8 cellular contexts compared by ENCODE assay signal in the genomic region with DNA sequence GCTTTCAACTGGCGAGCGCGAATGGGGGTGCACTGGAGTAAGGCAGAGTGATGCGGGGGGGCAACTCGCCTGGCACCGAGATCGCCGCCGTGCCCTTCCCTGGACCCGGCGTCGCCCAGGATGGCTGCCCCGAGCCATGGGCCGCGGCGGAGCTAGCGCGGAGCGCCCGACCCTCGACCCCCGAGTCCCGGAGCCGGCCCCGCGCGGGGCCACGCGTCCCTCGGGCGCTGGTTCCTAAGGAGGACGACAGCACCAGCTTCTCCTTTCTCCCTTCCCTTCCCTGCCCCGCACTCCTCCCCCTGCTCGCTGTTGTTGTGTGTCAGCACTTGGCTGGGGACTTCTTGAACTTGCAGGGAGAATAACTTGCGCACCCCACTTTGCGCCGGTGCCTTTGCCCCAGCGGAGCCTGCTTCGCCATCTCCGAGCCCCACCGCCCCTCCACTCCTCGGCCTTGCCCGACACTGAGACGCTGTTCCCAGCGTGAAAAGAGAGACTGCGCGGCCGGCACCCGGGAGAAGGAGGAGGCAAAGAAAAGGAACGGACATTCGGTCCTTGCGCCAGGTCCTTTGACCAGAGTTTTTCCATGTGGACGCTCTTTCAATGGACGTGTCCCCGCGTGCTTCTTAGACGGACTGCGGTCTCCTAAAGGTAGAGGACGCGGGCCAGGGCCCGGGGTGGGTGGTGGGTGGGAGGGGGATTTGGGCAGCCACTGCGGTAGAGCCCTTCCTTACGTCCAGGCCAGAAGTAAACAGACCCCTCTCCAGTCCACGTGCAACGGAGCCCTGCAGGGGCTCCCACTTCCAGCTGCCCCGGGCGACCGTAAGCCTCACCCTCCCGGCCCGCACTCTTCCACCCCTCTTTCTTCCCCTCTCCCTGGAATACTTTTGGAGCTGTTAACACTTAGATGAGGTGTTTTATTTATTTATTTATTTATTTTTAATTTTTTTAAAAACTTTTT. TPM values are rescaled to one million over a fixed set of nuclear protein-coding genes. Genes with fewer than 3 reads are reported as not detected.
DNase-seq lines count a peak whose midpoint lies in the region; ATAC-seq, FAIRE-seq and TF ChIP-seq lines count a peak whose summit lies in the region.

No MANE protein-coding gene starts in this region.

- POLR2A ChIA-PET in CD8-positive, alpha-beta memory T cell (lab: Charles Lee) = no interaction called here

- TF ChIP-seq POLR2A in breast epithelium (IDR thresholded peaks at IDR 0.05) (no peak), GM12891 (IDR thresholded peaks at IDR 0.05; ENCODE audit: low read depth, low read length) (no peak)

- H3K9me3 ChIP-seq in breast epithelium (no peaks in the 10 kb centered on the region), subcutaneous abdominal adipose tissue (ENCODE audit: control insufficient read depth in 5 of 5, low read length in 5 of 5) (no peaks in the 10 kb centered on the region)
- no peaks in the 10 kb centered on the region for H3K9me3 ChIP-seq in CD8-positive, alpha-beta memory T cell (ENCODE audit: low read length)

- FAIRE-seq in GM12891 (lab: Jason Lieb, UNC) = no peak

- H3K4me3 Mint-ChIP-seq in CD14-positive monocyte = peak overlapping the region; percentile 73 to 84
- peak overlapping the region in 2 of 7 donors; percentile 6 to 35 for H3K4me3 Mint-ChIP-seq in CD8-positive, alpha-beta memory T cell

- H3K27me3 ChIP-seq in breast epithelium (peaks cover 0 to 18% of the 10 kb centered on the region in 2 donors), kidney epithelial cell (ENCODE audit: control insufficient read depth, insufficient read depth, low read length) (no peaks in the 10 kb centered on the region), subcutaneous abdominal adipose tissue (ENCODE audit: control insufficient read depth in 5 of 5, insufficient read depth in 4 of 5, low read length in 5 of 5) (peaks cover 0 to 5% (median 0%) of the 10 kb centered on the region in 5 donors)
- H3K27me3 ChIP-seq in CD8-positive, alpha-beta memory T cell (ENCODE audit: insufficient read depth, low read length, poor library complexity, severe bottlenecking) = no peaks in the 10 kb centered on the region

- intact Hi-C loops in CD14-positive monocyte (cut with micrococcal nuclease) = loop anchor here in 1 of 2 donors (5.0 to 10.0 kb wide), 2 partner anchors 324 to 516 kb away; no protein-coding TSS in a partner anchor
- intact Hi-C loops in breast epithelium (cut with DNase I; ENCODE audit: low total_unique reads) = no loop called here

- ATAC-seq in HG02943 (IDR thresholded peaks at IDR 0.05; ENCODE audit: low read depth, unreplicated experiment) = peak; percentile 5

- H3K27ac Mint-ChIP-seq in CD14-positive monocyte = no peak overlapping the region
- H3K27ac Mint-ChIP-seq in CD8-positive, alpha-beta memory T cell = no peak overlapping the region

- peaks cover 4 to 7% of the 10 kb centered on the region in 2 donors for H3K36me3 Mint-ChIP-seq in CD14-positive monocyte
- H3K36me3 Mint-ChIP-seq in CD8-positive, alpha-beta memory T cell = no peaks in the 10 kb centered on the region

- no peaks in the 10 kb centered on the region for H3K4me1 ChIP-seq in breast epithelium
- H3K4me1 ChIP-seq in subcutaneous abdominal adipose tissue (ENCODE audit: control insufficient read depth in 5 of 5, insufficient read depth in 5 of 5, low read length in 5 of 5) = peaks cover 0 to 41% (median 31%) of the 10 kb centered on the region in 5 donors
- no peaks in the 10 kb centered on the region for H3K4me1 ChIP-seq in CD8-positive, alpha-beta memory T cell (ENCODE audit: insufficient read depth, low read length)

- no peak for TF ChIP-seq CTCF in CD14-positive monocyte (IDR thresholded peaks at IDR 0.05)
- no peak for TF ChIP-seq CTCF in breast epithelium (IDR thresholded peaks at IDR 0.05)
- no peak for TF ChIP-seq CTCF in kidney epithelial cell (IDR thresholded peaks at IDR 0.05; ENCODE audit: insufficient read depth, low read length, poor library complexity, severe bottlenecking)

- CTCF ChIA-PET in CD8-positive, alpha-beta memory T cell (lab: Charles Lee) = no interaction called here

- no peaks in the 10 kb centered on the region for H3K36me3 ChIP-seq in breast epithelium
- H3K36me3 ChIP-seq in kidney epithelial cell (ENCODE audit: control insufficient read depth, insufficient read depth, low read length) = no peaks in the 10 kb centered on the region
- H3K36me3 ChIP-seq in subcutaneous abdominal adipose tissue (ENCODE audit: control insufficient read depth in 5 of 5, insufficient read depth in 5 of 5, low read length in 5 of 5) = peaks cover 0 to 7% (median 0%) of the 10 kb centered on the region in 5 donors
- no peaks in the 10 kb centered on the region for H3K36me3 ChIP-seq in CD8-positive, alpha-beta memory T cell (ENCODE audit: insufficient read depth, low read length)

- peaks cover 0 to 12% (median 2%) of the 10 kb centered on the region in 7 donors for H3K9me3 Mint-ChIP-seq in CD14-positive monocyte
- peaks cover 0 to 15% (median 3%) of the 10 kb centered on the region in 5 donors for H3K9me3 Mint-ChIP-seq in CD8-positive, alpha-beta memory T cell

- peaks cover 62 to 82% (median 64%) of the 10 kb centered on the region in 3 donors for H3K27me3 Mint-ChIP-seq in CD14-positive monocyte (ENCODE audit: low read depth in 3 of 3)
- H3K27me3 Mint-ChIP-seq in CD8-positive, alpha-beta memory T cell = peaks cover 24 to 54% of the 10 kb centered on the region in 2 donors

- H3K9ac ChIP-seq in subcutaneous abdominal adipose tissue (ENCODE audit: low read length in 5 of 5) = peak overlapping the region in 4 of 5 donors; percentile 57 to 74 (median 67)

- H3K4me3 ChIP-seq in breast epithelium (peak overlapping the region; percentile 60 to 77 (median 76)), kidney epithelial cell (ENCODE audit: low read depth, low read length) (peak overlapping the region; percentile 94), subcutaneous abdominal adipose tissue (ENCODE audit: low read depth in 1 of 5, low read length in 5 of 5) (peak overlapping the region; percentile 74 to 96 (median 80))
- H3K4me3 ChIP-seq in CD8-positive, alpha-beta memory T cell (ENCODE audit: low read length) = no peak overlapping the region

- DNase-seq in CD14-positive monocyte (ENCODE audit: low spot score) (no peak), breast epithelium (ENCODE audit: low spot score in 2 of 2) (no peak), kidney epithelial cell (ENCODE audit: low read depth) (no peak), GM12891 (ENCODE audit: insufficient read length, low spot score) (no peak), NCI-H1417 (lab: John Stamatoyannopoulos, UW) (no peak)
- DNase-seq in CD8-positive, alpha-beta memory T cell = no peak

- H3K27ac ChIP-seq in breast epithelium = peak overlapping the region in 1 of 2 donors; percentile 53
- H3K27ac ChIP-seq in subcutaneous abdominal adipose tissue (ENCODE audit: low read depth, low read length) = peak overlapping the region; percentile 41
- no peak overlapping the region for H3K27ac ChIP-seq in CD8-positive, alpha-beta memory T cell (ENCODE audit: low read depth, low read length)

- peaks cover 15% of the 10 kb centered on the region for H3K4me1 Mint-ChIP-seq in CD14-positive monocyte
- peaks cover 0 to 9% (median 0%) of the 10 kb centered on the region in 3 donors for H3K4me1 Mint-ChIP-seq in CD8-positive, alpha-beta memory T cell

TF ChIP-seq in GM12891, 5 proteins besides CTCF, POLR2A, EP300 and RAD21:
- TF ChIP-seq POU2F2 (IDR thresholded peaks at IDR 0.05; ENCODE audit: low read depth, low read length) = no peak
- no peak for TF ChIP-seq PAX5 (IDR thresholded peaks at IDR 0.05; ENCODE audit: insufficient read depth, low read length, severe bottlenecking)
- TF ChIP-seq POLR2AphosphoS5 (IDR thresholded peaks at IDR 0.05; ENCODE audit: low read depth, low read length) = no peak
- no peak for TF ChIP-seq TAF1 (IDR thresholded peaks at IDR 0.05; ENCODE audit: low read depth, low read length)
- TF ChIP-seq SPI1 (IDR thresholded peaks at IDR 0.05; ENCODE audit: low read depth, low read length) = no peak

RNA-seq across cellular contexts. Expression of a gene that starts 1.0 kb away (rescaled TPM):
- not detected for polyA plus RNA-seq in CD14-positive monocyte
- total RNA-seq in breast epithelium (10 to 100 TPM in 1 of 3 donors, 1 to 10 TPM in 2; 3.9 to 14.7 (median 5.0) TPM), kidney epithelial cell (16.2 and 17.2 TPM in 2 replicates)
- total RNA-seq in CD8-positive, alpha-beta memory T cell = not detected
- not detected for polyA plus RNA-seq in CD8-positive, alpha-beta memory T cell
- not detected for polyA plus RNA-seq in GM12891 (2012; ENCODE audit: low read depth, missing spikeins)

Comparison
In these comparisons a context has a peak if more than half of its experiments do, and no peak if none do; other contexts are left out.
1. RNA of a gene that starts 1.0 kb away (total RNA-seq): 16.2 to 17.2 TPM in kidney epithelial cell and 3.9 to 14.7 TPM in breast epithelium; not detected in CD8-positive, alpha-beta memory T cell; every median in the first group is over 4 times any median in the second.